1 cellular context compared by ENCODE assay signal in the genomic region with DNA sequence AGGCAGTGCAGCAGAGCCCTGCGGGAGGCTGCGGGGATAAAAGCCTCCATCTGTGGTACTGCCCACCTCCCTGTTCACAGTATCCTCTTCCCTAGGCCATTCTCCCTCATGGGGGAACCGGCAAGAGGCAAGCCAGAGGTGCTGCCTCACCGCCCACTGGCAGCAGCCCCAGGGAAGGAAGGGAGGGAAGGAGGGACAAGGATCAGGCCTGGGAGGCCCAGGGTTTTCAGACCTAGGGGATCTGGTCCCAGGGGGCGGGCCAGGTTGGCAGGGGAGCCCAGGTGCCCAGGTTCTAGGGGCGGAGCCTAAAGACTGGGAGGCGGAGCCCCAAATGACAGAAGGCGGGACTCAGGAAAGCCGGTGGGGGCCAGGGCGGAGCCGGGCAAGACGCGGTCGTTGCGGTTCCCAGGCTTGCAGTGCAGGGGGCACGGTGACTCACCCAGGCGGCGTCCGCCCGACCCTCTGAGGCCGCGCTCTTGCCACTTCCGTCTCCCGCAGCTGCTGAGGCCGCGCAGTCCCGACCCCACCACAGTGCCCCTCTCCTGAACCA.
TF ChIP-seq lines count a peak whose summit lies in the region.

No MANE protein-coding gene starts in this region.

TF ChIP-seq in K562, 482 proteins besides CTCF, POLR2A, EP300 and RAD21 (continued from another document):
- TF ChIP-seq PHF8 (IDR thresholded peaks at IDR 0.05; ENCODE audit: borderline replicate concordance, low read length): peak; percentile 65
- peak in 1 of 2 experiments; percentile 82; a peak in 3 of 4 replicates for TF ChIP-seq MAZ (CRISPR knock-in tag; conservative IDR thresholded peaks at IDR 0.05 in 1 of 2, IDR thresholded peaks at IDR 0.05 in 1 of 2)
- peak; percentile 30; the same call in 1 of the 2 replicates for TF ChIP-seq SIN3B (IDR thresholded peaks at IDR 0.05; ENCODE audit: low read depth)
- TF ChIP-seq REST (CRISPR knock-in tag; IDR thresholded peaks at IDR 0.05; ENCODE audit: low read depth): peak; percentile 78
- no peak for TF ChIP-seq XRCC5 (IDR thresholded peaks at IDR 0.05; ENCODE audit: low read depth, low read length)
- no peak for TF ChIP-seq ARID1B (IDR thresholded peaks at IDR 0.05)
- TF ChIP-seq ZNF717 (CRISPR knock-in tag; IDR thresholded peaks at IDR 0.05): no peak
- peak; percentile 91 for TF ChIP-seq ARID4B (CRISPR knock-in tag; IDR thresholded peaks at IDR 0.05)
- no peak for TF ChIP-seq HOXB6 (CRISPR knock-in tag; IDR thresholded peaks at IDR 0.05; ENCODE audit: borderline replicate concordance)
- TF ChIP-seq JUNB (CRISPR knock-in tag; conservative IDR thresholded peaks at IDR 0.05): 0 out of 2 replicates have a peak, but pooled peaks have one; percentile 57
- no peak for TF ChIP-seq PREB (CRISPR knock-in tag; IDR thresholded peaks at IDR 0.05)
- TF ChIP-seq ZNF512 (tag; IDR thresholded peaks at IDR 0.05): no peak
- TF ChIP-seq, protein P1, sequence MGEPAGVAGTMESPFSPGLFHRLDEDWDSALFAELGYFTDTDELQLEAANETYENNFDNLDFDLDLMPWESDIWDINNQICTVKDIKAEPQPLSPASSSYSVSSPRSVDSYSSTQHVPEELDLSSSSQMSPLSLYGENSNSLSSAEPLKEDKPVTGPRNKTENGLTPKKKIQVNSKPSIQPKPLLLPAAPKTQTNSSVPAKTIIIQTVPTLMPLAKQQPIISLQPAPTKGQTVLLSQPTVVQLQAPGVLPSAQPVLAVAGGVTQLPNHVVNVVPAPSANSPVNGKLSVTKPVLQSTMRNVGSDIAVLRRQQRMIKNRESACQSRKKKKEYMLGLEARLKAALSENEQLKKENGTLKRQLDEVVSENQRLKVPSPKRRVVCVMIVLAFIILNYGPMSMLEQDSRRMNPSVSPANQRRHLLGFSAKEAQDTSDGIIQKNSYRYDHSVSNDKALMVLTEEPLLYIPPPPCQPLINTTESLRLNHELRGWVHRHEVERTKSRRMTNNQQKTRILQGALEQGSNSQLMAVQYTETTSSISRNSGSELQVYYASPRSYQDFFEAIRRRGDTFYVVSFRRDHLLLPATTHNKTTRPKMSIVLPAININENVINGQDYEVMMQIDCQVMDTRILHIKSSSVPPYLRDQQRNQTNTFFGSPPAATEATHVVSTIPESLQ (CRISPR knock-in tag; IDR thresholded peaks at IDR 0.05): 0 out of 2 replicates have a peak, but pooled peaks have one; percentile 53
- TF ChIP-seq ZFX (CRISPR knock-in tag; IDR thresholded peaks at IDR 0.05): peak; percentile 7; the same call in 1 of the 2 replicates
- TF ChIP-seq, protein P2, sequence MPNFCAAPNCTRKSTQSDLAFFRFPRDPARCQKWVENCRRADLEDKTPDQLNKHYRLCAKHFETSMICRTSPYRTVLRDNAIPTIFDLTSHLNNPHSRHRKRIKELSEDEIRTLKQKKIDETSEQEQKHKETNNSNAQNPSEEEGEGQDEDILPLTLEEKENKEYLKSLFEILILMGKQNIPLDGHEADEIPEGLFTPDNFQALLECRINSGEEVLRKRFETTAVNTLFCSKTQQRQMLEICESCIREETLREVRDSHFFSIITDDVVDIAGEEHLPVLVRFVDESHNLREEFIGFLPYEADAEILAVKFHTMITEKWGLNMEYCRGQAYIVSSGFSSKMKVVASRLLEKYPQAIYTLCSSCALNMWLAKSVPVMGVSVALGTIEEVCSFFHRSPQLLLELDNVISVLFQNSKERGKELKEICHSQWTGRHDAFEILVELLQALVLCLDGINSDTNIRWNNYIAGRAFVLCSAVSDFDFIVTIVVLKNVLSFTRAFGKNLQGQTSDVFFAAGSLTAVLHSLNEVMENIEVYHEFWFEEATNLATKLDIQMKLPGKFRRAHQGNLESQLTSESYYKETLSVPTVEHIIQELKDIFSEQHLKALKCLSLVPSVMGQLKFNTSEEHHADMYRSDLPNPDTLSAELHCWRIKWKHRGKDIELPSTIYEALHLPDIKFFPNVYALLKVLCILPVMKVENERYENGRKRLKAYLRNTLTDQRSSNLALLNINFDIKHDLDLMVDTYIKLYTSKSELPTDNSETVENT (CRISPR knock-in tag; IDR thresholded peaks at IDR 0.05): 0 out of 2 replicates have a peak, but pooled peaks have one; percentile 28
- no peak for TF ChIP-seq ZNF224 (CRISPR knock-in tag; IDR thresholded peaks at IDR 0.05)
- no peak for TF ChIP-seq ETV1 (tag; conservative IDR thresholded peaks at IDR 0.05; ENCODE audit: low read depth)
